Comparison of ENCODE assay signal across 8 cellular contexts in the genomic region with DNA sequence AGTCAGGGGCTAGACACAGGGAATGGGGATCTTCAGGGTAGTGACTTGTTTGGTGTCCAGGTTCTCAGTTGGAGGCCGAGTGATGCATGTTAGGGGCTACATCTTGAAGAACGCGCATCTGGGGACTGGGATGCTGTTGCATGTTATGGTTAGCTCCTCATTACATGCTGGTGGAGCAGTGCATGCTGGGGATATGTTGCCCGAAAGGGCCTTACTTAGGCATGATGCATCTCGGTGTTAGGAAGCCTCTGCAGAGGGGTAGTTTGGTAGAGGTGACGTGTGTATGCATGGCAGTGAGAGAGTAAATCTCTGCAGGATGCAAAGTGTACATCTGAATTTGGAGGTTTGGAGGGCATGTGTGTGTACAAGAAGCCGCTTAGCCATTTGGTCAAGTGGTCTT. TPM values are rescaled to one million over a fixed set of nuclear protein-coding genes. Genes with fewer than 3 reads are reported as not detected.
DNase-seq lines count a peak whose midpoint lies in the region; ATAC-seq and TF ChIP-seq lines count a peak whose summit lies in the region.

No MANE protein-coding gene starts in this region.

- RAD21 ChIA-PET in HCT116 (lab: Charles Lee; ENCODE audit: low non-redundant PET in 1 of 2, low total read pairs in 2 of 2, uncharacterized antibody in 2 of 2, unreplicated experiment in 2 of 2): no interaction called here

- H3K4me1 Mint-ChIP-seq in WTC11: peaks cover 24% of the 10 kb centered on the region

- CTCF ChIA-PET in HCT116 (lab: Charles Lee): no interaction called here
- CTCF ChIA-PET in WTC11 (lab: Charles Lee): no interaction called here

- no peaks in the 10 kb centered on the region for H3K27me3 Mint-ChIP-seq in WTC11 (ENCODE audit: low read depth)

- H3K9me3 ChIP-seq in HCT116 (ENCODE audit: control insufficient read depth in 1 of 2, insufficient read depth in 1 of 2, low read depth in 1 of 2, low read length in 2 of 2) (no peaks in the 10 kb centered on the region), smooth muscle cell (replicated peaks; ENCODE audit: low read depth) (no peaks in the 10 kb centered on the region)

- H3K79me2 ChIP-seq in HCT116 (ENCODE audit: insufficient read depth, low read length) (peaks cover 71% of the 10 kb centered on the region), smooth muscle cell (ENCODE audit: low read depth) (peaks cover 67% of the 10 kb centered on the region)

- H3K9ac ChIP-seq in HCT116 (ENCODE audit: low read length): peak overlapping the region; percentile 99; the same call in 1 of the 2 replicates
- peak overlapping the region; percentile 97 for H3K9ac ChIP-seq in smooth muscle cell (ENCODE audit: low read depth)

- H3K4me3 Mint-ChIP-seq in WTC11: peak overlapping the region; percentile 72

- intact Hi-C loops in HCT116 (cut with micrococcal nuclease) (no loop called here), posterior vena cava (cut with DNase I) (loop anchor here in 1 of 2 donors (10.0 kb wide), 1 partner anchor 132 kb away; the partner anchor contains the start of gene ABCF3)

- no peaks in the 10 kb centered on the region for H3K9me2 ChIP-seq in HCT116 (ENCODE audit: insufficient read depth)

- no peak for ATAC-seq in HCT116
- no peak for ATAC-seq in WTC11
- no peak for ATAC-seq in HG03432 (IDR thresholded peaks at IDR 0.05; ENCODE audit: unreplicated experiment)

- H3K4me1 ChIP-seq in HCT116 (ENCODE audit: control insufficient read depth in 1 of 2, insufficient read depth in 2 of 2, low read length in 2 of 2) (peaks cover 46 to 62% of the 10 kb centered on the region in 2 experiments), smooth muscle cell (ENCODE audit: low read depth) (peaks cover 22% of the 10 kb centered on the region)

- no peaks in the 10 kb centered on the region for H3K9me3 Mint-ChIP-seq in WTC11

- BruUV-seq in HCT116 (replicated peaks; lab: Mats Ljungman, UMichigan): no TSS peak

- no peak for TF ChIP-seq RAD21 in HCT116 (IDR thresholded peaks at IDR 0.05; ENCODE audit: low read depth)

- H3K27me3 ChIP-seq in HCT116 (ENCODE audit: insufficient read depth, low read length): no peaks in the 10 kb centered on the region
- no peaks in the 10 kb centered on the region for H3K27me3 ChIP-seq in smooth muscle cell (ENCODE audit: low read depth)

- WGBS in smooth muscle cell (ENCODE audit: low lambda C conversion rate): 87% methylated on average over 7 of the region's 7 CpGs

- H3F3A ChIP-seq in smooth muscle cell (ENCODE audit: low read depth): peaks cover 22% of the 10 kb centered on the region

- H3K27ac Mint-ChIP-seq in WTC11: peak overlapping the region; percentile 74

- H3K4me2 ChIP-seq in HCT116 (ENCODE audit: low read length) (peak overlapping the region; percentile 82), smooth muscle cell (peak overlapping the region; percentile 96)

- POLR2A ChIA-PET in HCT116 (lab: Charles Lee) (no interaction called here), WTC11 (lab: Charles Lee) (interaction anchor here (1.1 kb wide), 1 partner anchor 88 kb away, joined by 3 read pairs; no protein-coding TSS in a partner anchor)

- H3K36me3 Mint-ChIP-seq in WTC11: peaks cover 35% of the 10 kb centered on the region

- TF ChIP-seq POLR2A in HCT116 (IDR thresholded peaks at IDR 0.05; ENCODE audit: borderline replicate concordance, extremely low read depth, insufficient read depth, insufficient read length): no peak

- H3K27ac ChIP-seq in HCT116 (ENCODE audit: low read depth, low read length): peak overlapping the region; percentile 87
- peak overlapping the region; percentile 95 for H3K27ac ChIP-seq in smooth muscle cell (ENCODE audit: low read depth)

- DNase-seq in HCT116 (ENCODE audit: low read depth, low spot score): no peak
- no peak for DNase-seq in WTC11 (ENCODE audit: low spot score)
- no peak for DNase-seq in fibroblast of the aortic adventitia (ENCODE audit: low read depth)
- DNase-seq in smooth muscle cell (lab: John Stamatoyannopoulos, UW; ENCODE audit: unreplicated experiment): no peak
- no peak for DNase-seq in NCI-H2227 treated with DMSO at 0.1 percent for 48 hours (lab: John Stamatoyannopoulos, UW)
- no peak for DNase-seq in NCI-H2171 (lab: John Stamatoyannopoulos, UW)
- DNase-seq in posterior vena cava (ENCODE audit: low spot score): no peak

- H2AFZ ChIP-seq in HCT116 (ENCODE audit: low read depth, low read length, poor library complexity, severe bottlenecking) (no peak overlapping the region), smooth muscle cell (ENCODE audit: low read depth) (no peak overlapping the region)

- TF ChIP-seq CTCF in HCT116 (IDR thresholded peaks at IDR 0.05 in 2 of 3, conservative IDR thresholded peaks at IDR 0.05 in 1 of 3; ENCODE audit: borderline replicate concordance in 1 of 3, insufficient read depth in 1 of 3, low read depth in 2 of 3, low read length in 2 of 3): no peak
- no peak for TF ChIP-seq CTCF in WTC11 (IDR thresholded peaks at IDR 0.05)
- TF ChIP-seq CTCF in fibroblast of the aortic adventitia (IDR thresholded peaks at IDR 0.05; ENCODE audit: insufficient read depth, low read length): no peak
- no peak for TF ChIP-seq CTCF in smooth muscle cell (IDR thresholded peaks at IDR 0.05; ENCODE audit: borderline replicate concordance, insufficient read depth, poor library complexity, severe bottlenecking)

- H4K20me1 ChIP-seq in HCT116 (ENCODE audit: insufficient read depth): peaks cover 31% of the 10 kb centered on the region; the same call in 1 of the 2 replicates
- H4K20me1 ChIP-seq in smooth muscle cell (ENCODE audit: low read depth): peaks cover 68% of the 10 kb centered on the region

- peaks cover 17 to 42% of the 10 kb centered on the region in 2 experiments for H3K36me3 ChIP-seq in HCT116 (ENCODE audit: control insufficient read depth in 1 of 2, insufficient read depth in 2 of 2, low read length in 2 of 2)
- no peaks in the 10 kb centered on the region for H3K36me3 ChIP-seq in smooth muscle cell (ENCODE audit: low read depth)

- H3K4me3 ChIP-seq in HCT116 (replicated peaks in 1 of 2; ENCODE audit: low read depth in 1 of 2, low read length in 2 of 2): peak overlapping the region in 1 of 2 experiments; percentile 98; a peak in 3 of 4 replicates
- H3K4me3 ChIP-seq in fibroblast of the aortic adventitia (ENCODE audit: low read depth, low read length): peak overlapping the region; percentile 89
- peak overlapping the region; percentile 96 for H3K4me3 ChIP-seq in smooth muscle cell

TF ChIP-seq in HCT116, 20 proteins besides CTCF, POLR2A, EP300 and RAD21:
- no peak for TF ChIP-seq ELF1 (IDR thresholded peaks at IDR 0.05; ENCODE audit: borderline replicate concordance, low read depth)

TF ChIP-seq in WTC11, 78 proteins besides CTCF, POLR2A, EP300 and RAD21 (continues in another document):
- TF ChIP-seq ZNF138 (CRISPR knock-in tag; conservative IDR thresholded peaks at IDR 0.05) (no peak), ZNF263 (CRISPR knock-in tag; IDR thresholded peaks at IDR 0.05; ENCODE audit: low read depth) (no peak), KAT7 (CRISPR knock-in tag; IDR thresholded peaks at IDR 0.05; ENCODE audit: borderline replicate concordance) (no peak), MXD4 (CRISPR knock-in tag; IDR thresholded peaks at IDR 0.05; ENCODE audit: borderline replicate concordance) (no peak)
- TF ChIP-seq, protein P1, sequence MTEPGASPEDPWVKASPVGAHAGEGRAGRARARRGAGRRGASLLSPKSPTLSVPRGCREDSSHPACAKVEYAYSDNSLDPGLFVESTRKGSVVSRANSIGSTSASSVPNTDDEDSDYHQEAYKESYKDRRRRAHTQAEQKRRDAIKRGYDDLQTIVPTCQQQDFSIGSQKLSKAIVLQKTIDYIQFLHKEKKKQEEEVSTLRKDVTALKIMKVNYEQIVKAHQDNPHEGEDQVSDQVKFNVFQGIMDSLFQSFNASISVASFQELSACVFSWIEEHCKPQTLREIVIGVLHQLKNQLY (CRISPR knock-in tag; IDR thresholded peaks at IDR 0.05): no peak
- TF ChIP-seq, protein P2, sequence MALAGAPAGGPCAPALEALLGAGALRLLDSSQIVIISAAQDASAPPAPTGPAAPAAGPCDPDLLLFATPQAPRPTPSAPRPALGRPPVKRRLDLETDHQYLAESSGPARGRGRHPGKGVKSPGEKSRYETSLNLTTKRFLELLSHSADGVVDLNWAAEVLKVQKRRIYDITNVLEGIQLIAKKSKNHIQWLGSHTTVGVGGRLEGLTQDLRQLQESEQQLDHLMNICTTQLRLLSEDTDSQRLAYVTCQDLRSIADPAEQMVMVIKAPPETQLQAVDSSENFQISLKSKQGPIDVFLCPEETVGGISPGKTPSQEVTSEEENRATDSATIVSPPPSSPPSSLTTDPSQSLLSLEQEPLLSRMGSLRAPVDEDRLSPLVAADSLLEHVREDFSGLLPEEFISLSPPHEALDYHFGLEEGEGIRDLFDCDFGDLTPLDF (CRISPR knock-in tag; IDR thresholded peaks at IDR 0.05): no peak

RNA-seq across cellular contexts. Expression of gene EIF4G1, which starts 2.4 kb away (rescaled TPM):
- total RNA-seq in HCT116 (2021; ENCODE audit: unreplicated experiment) (496 TPM), WTC11 (2021) (411 to 557 TPM (median 439 TPM) in 3 replicates), fibroblast of the aortic adventitia (ENCODE audit: low replicate concordance) (234 and 292 TPM in 2 replicates), smooth muscle cell (148 and 198 TPM in 2 replicates), posterior vena cava (100 to 1,000 TPM; 273 to 325 TPM)
- polyA plus RNA-seq in HCT116 (2012): 272 and 284 TPM in 2 replicates
- polyA plus RNA-seq in smooth muscle cell: 171 and 213 TPM in 2 replicates

RNA-seq across cellular contexts. Expression of gene PSMD2, which starts 17.8 kb away (rescaled TPM):
- 402 TPM for total RNA-seq in HCT116 (2021; ENCODE audit: unreplicated experiment)
- 346 and 369 TPM in 2 replicates for polyA plus RNA-seq in HCT116 (2012)
- total RNA-seq in WTC11 (2021): 303 to 359 TPM (median 320 TPM) in 3 replicates
- 129 and 333 TPM in 2 replicates for total RNA-seq in fibroblast of the aortic adventitia (ENCODE audit: low replicate concordance)
- total RNA-seq in smooth muscle cell: 303 and 315 TPM in 2 replicates
- 356 and 400 TPM in 2 replicates for polyA plus RNA-seq in smooth muscle cell
- total RNA-seq in posterior vena cava: 100 to 1,000 TPM; 128 to 163 TPM

RNA-seq across cellular contexts. Expression of gene FAM131A, which starts 20.6 kb away (rescaled TPM):
- total RNA-seq in HCT116 (2021; ENCODE audit: unreplicated experiment): 17.8 TPM
- 16.5 and 18.7 TPM in 2 replicates for polyA plus RNA-seq in HCT116 (2012)
- 20.3 to 23.0 TPM (median 20.4 TPM) in 3 replicates for total RNA-seq in WTC11 (2021)
- 14.0 and 19.1 TPM in 2 replicates for total RNA-seq in fibroblast of the aortic adventitia (ENCODE audit: low replicate concordance)
- 13.6 and 20.2 TPM in 2 replicates for total RNA-seq in smooth muscle cell
- polyA plus RNA-seq in smooth muscle cell: 15.3 and 15.8 TPM in 2 replicates
- total RNA-seq in posterior vena cava: 10 to 100 TPM; 30.4 to 37.4 TPM

RNA-seq across cellular contexts. Expression of gene ECE2, which starts 41.0 kb away (rescaled TPM):
- total RNA-seq in HCT116 (2021; ENCODE audit: unreplicated experiment) (not detected), WTC11 (2021) (0.46 to 1.2 TPM (median 0.64 TPM) in 3 replicates), fibroblast of the aortic adventitia (ENCODE audit: low replicate concordance) (not detected in 2 replicates), smooth muscle cell (not detected in 2 replicates), posterior vena cava (not detected)
- 0.02 TPM in 1 of 2 replicates, not detected in the other for polyA plus RNA-seq in HCT116 (2012)
- polyA plus RNA-seq in smooth muscle cell: not detected in 2 replicates

RNA-seq across cellular contexts. Expression of gene CLCN2, which starts 44.6 kb away (rescaled TPM):
- total RNA-seq in HCT116 (2021; ENCODE audit: unreplicated experiment): 21.6 TPM
- 11.5 and 13.5 TPM in 2 replicates for polyA plus RNA-seq in HCT116 (2012)
- 15.7 to 22.6 TPM (median 17.0 TPM) in 3 replicates for total RNA-seq in WTC11 (2021)
- 5.9 and 6.2 TPM in 2 replicates for total RNA-seq in fibroblast of the aortic adventitia (ENCODE audit: low replicate concordance)
- 2.3 and 4.1 TPM in 2 replicates for total RNA-seq in smooth muscle cell
- 4.5 and 6.5 TPM in 2 replicates for polyA plus RNA-seq in smooth muscle cell
- 1 to 10 TPM; 3.7 to 4.0 TPM for total RNA-seq in posterior vena cava
